20 cellular contexts compared by ENCODE assay signal in genomic region chr11:87892291-87892690, GRCh38.
"Had no signal": no experiment of that assay in that cellular context is flagged by ENCODE, and none has a peak within 500 bp of the region (broad histone marks: within the 10 kb centered on the region; RNA-seq: fewer than 3 reads in every experiment).

No MANE protein-coding gene starts in this region.

- H3K36me3 ChIP-seq: Peyer's patch, SJSA1 had no signal

- H3K27me3 Mint-ChIP-seq: activated CD4-positive, alpha-beta T cell treated with anti-CD3 and anti-CD28 coated beads, Interleukin-2, amount 10 ng/mL, durations not matched to agents 24 days and 14 days; activated naive CD8-positive, alpha-beta T cell had no signal

- H3K27ac Mint-ChIP-seq: activated CD4-positive, alpha-beta T cell treated with anti-CD3 and anti-CD28 coated beads, Interleukin-2, amount 10 ng/mL, durations not matched to agents 24 days and 14 days; activated naive CD4-positive, alpha-beta T cell treated with anti-CD3 and anti-CD28 coated beads for 36 hours; activated naive CD8-positive, alpha-beta T cell; T-helper 1 cell treated with Interleukin-12 subunit alpha and Interleukin-12 subunit beta and Interleukin-4 antibody, amounts not matched to agents 30 μg/mL and 1 μg/mL, for 36 hours had no signal

- H3K27me3 ChIP-seq: Peyer's patch, SJSA1 had no signal

- H3K4me3 ChIP-seq: Peyer's patch, SJSA1 had no signal

- H3K9me3 ChIP-seq: Peyer's patch, SJSA1 had no signal

- ATAC-seq: activated T-cell treated with anti-CD3 and anti-CD28 coated beads, Interleukin-2, amount 50 U/mL, for 4 hours had no signal

- H3K9me3 Mint-ChIP-seq: activated CD4-positive, alpha-beta T cell treated with anti-CD3 and anti-CD28 coated beads, Interleukin-2, amount 10 ng/mL, durations not matched to agents 24 days and 14 days; activated naive CD4-positive, alpha-beta T cell treated with anti-CD3 and anti-CD28 coated beads for 36 hours; activated T-cell treated with anti-CD3 and anti-CD28 coated beads, Interleukin-2, amount 50 U/mL, for 4 hours; T-helper 1 cell treated with Interleukin-12 subunit alpha and Interleukin-12 subunit beta and Interleukin-4 antibody, amounts not matched to agents 30 μg/mL and 1 μg/mL, for 36 hours had no signal

- H3K4me1 Mint-ChIP-seq: activated CD4-positive, alpha-beta T cell treated with anti-CD3 and anti-CD28 coated beads, Interleukin-2, amount 10 ng/mL, durations not matched to agents 24 days and 14 days had no signal

- H3K4me1 ChIP-seq: Peyer's patch, SJSA1 had no signal

- H3K36me3 Mint-ChIP-seq: activated naive CD8-positive, alpha-beta T cell had no signal

- DNase-seq: activated CD4-positive, alpha-beta T cell treated with anti-CD3 and anti-CD28 coated beads for 1 hour; activated CD4-positive, alpha-beta T cell treated with anti-CD3 and anti-CD28 coated beads, Interleukin-2, amount 10 ng/mL, durations not matched to agents 24 days and 14 days; activated CD4-positive, alpha-beta T cell treated with anti-CD3 and anti-CD28 coated beads, Interleukin-2, amount 50 U/mL, for 48 hours; activated CD8-positive, alpha-beta memory T cell treated with anti-CD3 and anti-CD28 coated beads for 24 hours; activated gamma-delta T cell; activated naive CD4-positive, alpha-beta T cell treated with anti-CD3 and anti-CD28 coated beads for 36 hours; activated T-cell treated with anti-CD3 and anti-CD28 coated beads, Interleukin-2, amount 50 U/mL, for 4 hours; cerebellar nuclear complex; Kasumi-1; KBM-7; NCI-H1048; NCI-H146; NCI-H187 treated with DMSO at 0.1 percent for 48 hours; NCI-H2081 treated with DMSO at 0.1 percent for 48 hours; NCI-H2171 treated with DMSO at 0.1 percent for 48 hours; Peyer's patch; SHP77 had no signal

- H3K27ac ChIP-seq: Peyer's patch, SJSA1 had no signal

- H3K4me3 Mint-ChIP-seq: activated CD4-positive, alpha-beta T cell treated with anti-CD3 and anti-CD28 coated beads, Interleukin-2, amount 10 ng/mL, durations not matched to agents 24 days and 14 days; activated naive CD4-positive, alpha-beta T cell treated with anti-CD3 and anti-CD28 coated beads for 36 hours; activated naive CD8-positive, alpha-beta T cell; activated T-cell treated with anti-CD3 and anti-CD28 coated beads, Interleukin-2, amount 50 U/mL, for 4 hours; T-helper 1 cell treated with Interleukin-12 subunit alpha and Interleukin-12 subunit beta and Interleukin-4 antibody, amounts not matched to agents 30 μg/mL and 1 μg/mL, for 36 hours had no signal
